19 cellular contexts compared by ENCODE assay signal in genomic region chr6:121897337-121897760, GRCh38.
A peak's percentile ranks its signal among the peaks of the same experiment; 100 is the strongest.
DNase-seq lines count a peak whose midpoint lies in the region; ATAC-seq and TF ChIP-seq lines count a peak whose summit lies in the region.
"Had no signal": no experiment of that assay in that cellular context is flagged by ENCODE, and none has a peak within 500 bp of the region (broad histone marks: within the 10 kb centered on the region; RNA-seq: fewer than 3 reads in every experiment).

No MANE protein-coding gene starts in this region.

- ATAC-seq in WTC11 (peak; percentile 55), Right ventricle myocardium inferior (no peak)
- ATAC-seq: gastrocnemius medialis had no signal

- CTCF ChIA-PET in WTC11 (lab: Charles Lee) = no interaction called here

- no peaks in the 10 kb centered on the region for H3K27me3 ChIP-seq in HUES64 (ENCODE audit: insufficient read depth, low read length)
- H3K27me3 ChIP-seq in parathyroid adenoma (ENCODE audit: control insufficient read depth, insufficient read depth, low read length) = no peaks in the 10 kb centered on the region
- H3K27me3 ChIP-seq: BLaER1, brain microvascular endothelial cell, gastrocnemius medialis had no signal

- no peak overlapping the region for H3K9ac ChIP-seq in HUES64 (ENCODE audit: low read depth, low read length)
- H3K9ac ChIP-seq in parathyroid adenoma = no peak overlapping the region
- H3K9ac ChIP-seq: BLaER1 had no signal

- no peak overlapping the region for H3K4me3 ChIP-seq in HUES64 (ENCODE audit: low read length)
- H3K4me3 ChIP-seq in fibroblast of mammary gland (ENCODE audit: control insufficient read depth, low read depth, low read length) = no peak overlapping the region
- H3K4me3 ChIP-seq in parathyroid adenoma (ENCODE audit: low read depth, low read length) = no peak overlapping the region
- H3K4me3 ChIP-seq: BLaER1, gastrocnemius medialis had no signal

- no peaks in the 10 kb centered on the region for H3K27me3 Mint-ChIP-seq in WTC11 (ENCODE audit: low read depth)
- peaks cover 1% of the 10 kb centered on the region for H3K27me3 Mint-ChIP-seq in glutamatergic neuron (ENCODE audit: unreplicated experiment)

- H2AFZ ChIP-seq in parathyroid adenoma = no peak overlapping the region

- H3K4me2 ChIP-seq in parathyroid adenoma (ENCODE audit: low read length) = peak overlapping the region; percentile 33
- H3K4me2 ChIP-seq: BLaER1 had no signal

- peak overlapping the region; percentile 38 for H3K27ac Mint-ChIP-seq in WTC11
- no peak overlapping the region for H3K27ac Mint-ChIP-seq in glutamatergic neuron (ENCODE audit: unreplicated experiment)

- H3K36me3 Mint-ChIP-seq in WTC11 = no peaks in the 10 kb centered on the region; the same call in 1 of the 2 replicates
- H3K36me3 Mint-ChIP-seq in glutamatergic neuron (ENCODE audit: unreplicated experiment) = no peaks in the 10 kb centered on the region

- peaks cover 23% of the 10 kb centered on the region for H3K4me1 ChIP-seq in HUES64 (ENCODE audit: insufficient read depth, low read length)
- H3K4me1 ChIP-seq in parathyroid adenoma = no peaks in the 10 kb centered on the region
- H3K4me1 ChIP-seq: BLaER1, gastrocnemius medialis had no signal

- POLR2A ChIA-PET in WTC11 (lab: Charles Lee) = no interaction called here

- H3K36me3 ChIP-seq in HUES64 (ENCODE audit: insufficient read depth, low read length) (no peaks in the 10 kb centered on the region), parathyroid adenoma (ENCODE audit: control insufficient read depth, insufficient read depth, low read length) (no peaks in the 10 kb centered on the region)
- H3K36me3 ChIP-seq: BLaER1, brain microvascular endothelial cell, gastrocnemius medialis had no signal

- intact Hi-C loops in Right ventricle myocardium inferior (cut with DNase I) = no loop called here

- DNase-seq in WTC11 (ENCODE audit: low spot score) (no peak), fibroblast of mammary gland (ENCODE audit: low read depth) (peak; percentile 31), NCI-H128 (lab: John Stamatoyannopoulos, UW; ENCODE audit: unreplicated experiment) (no peak), glutamatergic neuron (no peak), Right ventricle myocardium inferior (ENCODE audit: missing footprints) (no peak), NCI-H82 treated with DMSO at 0.1 percent for 48 hours (lab: John Stamatoyannopoulos, UW; ENCODE audit: unreplicated experiment) (no peak)
- DNase-seq: activated gamma-delta T cell; brain microvascular endothelial cell; effector CD8-positive, alpha-beta T cell; gastrocnemius medialis; NCI-H1694; NCI-H524 treated with DMSO at 0.1 percent for 48 hours; RPMI8226; stimulated activated CD4-positive, alpha-beta T cell treated with anti-CD3 and anti-CD28 coated beads, Interleukin-4, amount 100 ng/mL, for 1 hour; stimulated activated CD8-positive, alpha-beta memory T cell treated with anti-CD3 and anti-CD28 coated beads, Interleukin-4, amount 100 ng/mL, for 48 hours; T-helper 1 cell had no signal

- H3K9me3 ChIP-seq in HUES64 (ENCODE audit: insufficient read depth, low read depth, low read length) (no peaks in the 10 kb centered on the region), parathyroid adenoma (ENCODE audit: control insufficient read depth, low read length) (no peaks in the 10 kb centered on the region)
- H3K9me3 ChIP-seq: BLaER1, gastrocnemius medialis had no signal

- H3K9me3 Mint-ChIP-seq in WTC11 (peaks cover 4% of the 10 kb centered on the region; the same call in 1 of the 2 replicates), glutamatergic neuron (ENCODE audit: unreplicated experiment) (peaks cover 4% of the 10 kb centered on the region)

- WGBS in HUES64 = 80% methylated on average over 1 of the region's 1 CpG

- H3K4me3 Mint-ChIP-seq in WTC11 (no peak overlapping the region), glutamatergic neuron (ENCODE audit: unreplicated experiment) (no peak overlapping the region)

- H3K4me1 Mint-ChIP-seq in WTC11 (peaks cover 22% of the 10 kb centered on the region), glutamatergic neuron (ENCODE audit: low read depth, unreplicated experiment) (peaks cover 13% of the 10 kb centered on the region)

- TF ChIP-seq CTCF in WTC11 (IDR thresholded peaks at IDR 0.05) (no peak), fibroblast of mammary gland (conservative IDR thresholded peaks at IDR 0.05; ENCODE audit: control insufficient read depth, insufficient read depth, low read depth, low read length) (no peak), parathyroid adenoma (IDR thresholded peaks at IDR 0.05) (no peak), glutamatergic neuron (IDR thresholded peaks at IDR 0.05; ENCODE audit: partially characterized antibody, unreplicated experiment) (no peak)

- H3K27ac ChIP-seq in HUES64 (ENCODE audit: low read depth, low read length) (peak overlapping the region; percentile 49; the same call in 1 of the 2 replicates), parathyroid adenoma (no peak overlapping the region)
- H3K27ac ChIP-seq: BLaER1, brain microvascular endothelial cell, gastrocnemius medialis had no signal

- H3K79me2 ChIP-seq in parathyroid adenoma = no peaks in the 10 kb centered on the region

TF ChIP-seq in WTC11, 78 proteins besides CTCF, POLR2A, EP300 and RAD21:
- TF ChIP-seq ATF6 (CRISPR knock-in tag; IDR thresholded peaks at IDR 0.05) (no peak), MAX (CRISPR knock-in tag; IDR thresholded peaks at IDR 0.05) (no peak), NFE2L1 (CRISPR knock-in tag; IDR thresholded peaks at IDR 0.05) (no peak), IRF1 (CRISPR knock-in tag; IDR thresholded peaks at IDR 0.05) (no peak), JAZF1 (CRISPR knock-in tag; IDR thresholded peaks at IDR 0.05) (no peak), ZNF532 (CRISPR knock-in tag; IDR thresholded peaks at IDR 0.05; ENCODE audit: borderline replicate concordance) (no peak), ERG (CRISPR knock-in tag; IDR thresholded peaks at IDR 0.05) (no peak)
